In the genomic region with DNA sequence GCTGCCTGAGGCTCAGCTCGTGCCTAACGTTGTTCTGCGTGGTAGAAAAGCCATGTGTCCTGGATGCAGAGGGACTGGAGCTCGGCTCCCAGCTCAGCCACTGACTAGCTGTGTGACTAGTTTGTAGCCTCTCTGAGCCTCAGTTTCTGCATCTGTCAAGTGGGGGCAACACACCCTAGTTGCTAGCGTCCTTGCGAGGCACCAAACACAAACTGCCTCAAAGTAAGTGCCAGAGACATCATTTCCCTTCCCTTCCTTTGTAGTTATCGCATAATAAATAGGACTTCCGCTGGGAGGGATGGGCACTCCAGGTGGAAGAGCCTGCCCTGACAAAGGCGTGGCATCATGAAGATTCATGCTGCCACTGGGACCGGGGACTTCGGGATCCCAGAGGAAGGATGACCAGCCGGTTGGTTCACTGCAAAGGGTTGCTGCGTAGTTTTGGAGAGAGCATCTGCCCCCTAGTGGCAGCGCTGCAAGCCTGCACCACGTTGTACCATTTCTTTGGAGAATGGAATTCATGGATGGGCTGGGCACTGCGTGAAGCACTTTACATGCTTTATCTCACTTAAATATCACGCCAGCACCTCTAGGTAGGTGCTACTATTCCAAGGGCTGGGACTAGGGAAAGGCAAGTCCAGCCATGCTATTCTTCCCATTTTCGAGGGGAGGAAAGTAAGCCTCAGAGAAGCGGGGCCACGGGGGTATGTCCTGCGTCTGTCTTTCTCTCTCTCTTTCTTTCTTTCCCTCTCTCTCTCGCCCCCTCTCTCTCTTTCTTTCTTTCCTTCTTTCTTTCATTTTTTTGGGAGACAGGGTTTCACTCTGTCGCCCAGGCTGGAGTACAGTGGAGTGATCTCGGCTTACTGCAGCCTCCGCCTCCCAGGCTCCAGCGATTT, we compare ENCODE assay signal across 8 cellular contexts. TPM values are rescaled to one million over a fixed set of nuclear protein-coding genes. Genes with fewer than 3 reads are reported as not detected.
DNase-seq lines count a peak whose midpoint lies in the region; ATAC-seq and TF ChIP-seq lines count a peak whose summit lies in the region.

No MANE protein-coding gene starts in this region.

- H3K27ac ChIP-seq in liver (ENCODE audit: low read depth in 1 of 2, low read length in 2 of 2), result no peak overlapping the region

- no peaks in the 10 kb centered on the region for H3K9me3 Mint-ChIP-seq in chondrocyte (ENCODE audit: low read depth)

- H3K27me3 ChIP-seq in GM06990 (replicated peaks; ENCODE audit: control insufficient read depth, insufficient read depth, low read length), result peaks cover 2% of the 10 kb centered on the region
- no peaks in the 10 kb centered on the region for H3K27me3 ChIP-seq in liver (ENCODE audit: control insufficient read depth in 4 of 4, insufficient read depth in 4 of 4, low read length in 3 of 4)

- TF ChIP-seq CTCF in GM06990 (IDR thresholded peaks at IDR 0.05; ENCODE audit: insufficient read depth, low read length, poor library complexity, severe bottlenecking) (peak; percentile 95), chondrocyte (IDR thresholded peaks at IDR 0.05) (peak; percentile 95), liver (IDR thresholded peaks at IDR 0.05; ENCODE audit: low read depth, low read length, missing input control) (peak; percentile 99)

- peak; percentile 85 to 90 for TF ChIP-seq RAD21 in liver (IDR thresholded peaks at IDR 0.05)

- H3K9ac ChIP-seq in liver (ENCODE audit: low read depth in 1 of 2, low read length in 2 of 2), result no peak overlapping the region

- H3K27me3 Mint-ChIP-seq in chondrocyte (ENCODE audit: low read depth), result peaks cover 46% of the 10 kb centered on the region

- 48% methylated on average over 26 of the region's 26 CpGs for WGBS in liver

- H3K4me1 ChIP-seq in liver (ENCODE audit: control insufficient read depth in 4 of 4, insufficient read depth in 4 of 4, low read length in 3 of 4), result no peaks in the 10 kb centered on the region

- H3K27ac Mint-ChIP-seq in chondrocyte (ENCODE audit: unreplicated experiment), result no peak overlapping the region

- peaks cover 4% of the 10 kb centered on the region for H3K4me1 Mint-ChIP-seq in chondrocyte (ENCODE audit: low read depth)

- H3K36me3 ChIP-seq in GM06990 (ENCODE audit: control insufficient read depth, insufficient read depth, low read length), result no peaks in the 10 kb centered on the region
- H3K36me3 ChIP-seq in liver (ENCODE audit: control insufficient read depth in 4 of 4, insufficient read depth in 3 of 4, low read depth in 1 of 4, low read length in 3 of 4), result no peaks in the 10 kb centered on the region

- no peaks in the 10 kb centered on the region for H3K36me3 Mint-ChIP-seq in chondrocyte (ENCODE audit: low read depth)

- H3K9me3 ChIP-seq in liver (ENCODE audit: control insufficient read depth in 4 of 4, low read length in 3 of 4), result no peaks in the 10 kb centered on the region

- H3K4me3 ChIP-seq in GM06990 (replicated peaks; ENCODE audit: low read depth, low read length), result no peak overlapping the region
- no peak overlapping the region for H3K4me3 ChIP-seq in liver (ENCODE audit: low read depth in 1 of 3, low read length in 3 of 3)

- peak; percentile 49 for ATAC-seq in HG02884 (IDR thresholded peaks at IDR 0.05; ENCODE audit: unreplicated experiment)

- peak; percentile 48 for DNase-seq in GM06990 (ENCODE audit: extremely low read depth, insufficient read length)
- DNase-seq in NCI-H345 treated with DMSO at 0.1 percent for 48 hours (lab: John Stamatoyannopoulos, UW; ENCODE audit: unreplicated experiment), result peak; percentile 50
- peak; percentile 65 for DNase-seq in activated CD4-positive, CD25-positive, alpha-beta regulatory T cell treated with anti-CD3 and anti-CD28 coated beads, Interleukin-2, amount 50 U/mL, for 72 hours
- no peak for DNase-seq in chondrocyte (ENCODE audit: low spot score)
- peak; percentile 44 to 48 for DNase-seq in stimulated activated CD4-positive, alpha-beta T cell treated with anti-CD3 and anti-CD28 coated beads, Interleukin-4, amount 100 ng/mL, for 48 hours (ENCODE audit: low read depth in 2 of 2)
- DNase-seq in NCI-H187 treated with DMSO at 0.1 percent for 48 hours (lab: John Stamatoyannopoulos, UW), result no peak

- H3K4me3 Mint-ChIP-seq in chondrocyte (ENCODE audit: unreplicated experiment), result no peak overlapping the region

TF ChIP-seq in liver, 16 proteins besides CTCF, POLR2A, EP300 and RAD21:
- TF ChIP-seq HNF4G (IDR thresholded peaks at IDR 0.05) (no peak), HNF4A (conservative IDR thresholded peaks at IDR 0.05) (no peak), ATF3 (IDR thresholded peaks at IDR 0.05) (no peak), FOXA2 (IDR thresholded peaks at IDR 0.05) (no peak), JUND (IDR thresholded peaks at IDR 0.05) (no peak), EGR1 (IDR thresholded peaks at IDR 0.05; ENCODE audit: low read depth in 2 of 2) (no peak), NR2F2 (IDR thresholded peaks at IDR 0.05) (no peak), REST (IDR thresholded peaks at IDR 0.05) (no peak), GABPA (IDR thresholded peaks at IDR 0.05 in 1 of 2, conservative IDR thresholded peaks at IDR 0.05 in 1 of 2) (no peak), SP1 (IDR thresholded peaks at IDR 0.05) (no peak), TAF1 (conservative IDR thresholded peaks at IDR 0.05) (no peak), YY1 (IDR thresholded peaks at IDR 0.05) (no peak), RXRA (IDR thresholded peaks at IDR 0.05) (no peak), FOXA1 (IDR thresholded peaks at IDR 0.05) (no peak)
- TF ChIP-seq, protein P1, sequence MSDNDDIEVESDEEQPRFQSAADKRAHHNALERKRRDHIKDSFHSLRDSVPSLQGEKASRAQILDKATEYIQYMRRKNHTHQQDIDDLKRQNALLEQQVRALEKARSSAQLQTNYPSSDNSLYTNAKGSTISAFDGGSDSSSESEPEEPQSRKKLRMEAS (IDR thresholded peaks at IDR 0.05), result no peak
- TF ChIP-seq, protein P2, sequence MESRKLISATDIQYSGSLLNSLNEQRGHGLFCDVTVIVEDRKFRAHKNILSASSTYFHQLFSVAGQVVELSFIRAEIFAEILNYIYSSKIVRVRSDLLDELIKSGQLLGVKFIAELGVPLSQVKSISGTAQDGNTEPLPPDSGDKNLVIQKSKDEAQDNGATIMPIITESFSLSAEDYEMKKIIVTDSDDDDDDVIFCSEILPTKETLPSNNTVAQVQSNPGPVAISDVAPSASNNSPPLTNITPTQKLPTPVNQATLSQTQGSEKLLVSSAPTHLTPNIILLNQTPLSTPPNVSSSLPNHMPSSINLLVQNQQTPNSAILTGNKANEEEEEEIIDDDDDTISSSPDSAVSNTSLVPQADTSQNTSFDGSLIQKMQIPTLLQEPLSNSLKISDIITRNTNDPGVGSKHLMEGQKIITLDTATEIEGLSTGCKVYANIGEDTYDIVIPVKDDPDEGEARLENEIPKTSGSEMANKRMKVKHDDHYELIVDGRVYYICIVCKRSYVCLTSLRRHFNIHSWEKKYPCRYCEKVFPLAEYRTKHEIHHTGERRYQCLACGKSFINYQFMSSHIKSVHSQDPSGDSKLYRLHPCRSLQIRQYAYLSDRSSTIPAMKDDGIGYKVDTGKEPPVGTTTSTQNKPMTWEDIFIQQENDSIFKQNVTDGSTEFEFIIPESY (IDR thresholded peaks at IDR 0.05), result no peak

RNA-seq across cellular contexts. Expression of gene CCDC197, which starts 4.6 kb away (rescaled TPM):
- total RNA-seq in chondrocyte, result not detected in 3 replicates
- total RNA-seq in liver, result not detected
- not detected for polyA plus RNA-seq in liver

RNA-seq across cellular contexts. Expression of gene OTUB2, which starts 24.4 kb away (rescaled TPM):
- total RNA-seq in chondrocyte, result 0.99 to 2.1 TPM (median 1.9 TPM) in 3 replicates
- total RNA-seq in liver, result under 1 TPM; 0.28 to 0.92 TPM
- under 1 TPM; 0.62 to 0.64 TPM for polyA plus RNA-seq in liver

RNA-seq across cellular contexts. Expression of gene ASB2, which starts 25.4 kb away (rescaled TPM):
- total RNA-seq in chondrocyte (0.67 to 1.2 TPM in 2 of 3 replicates, not detected in the other), liver (under 1 TPM; 0.50 to 0.56 TPM)
- polyA plus RNA-seq in liver, result under 1 TPM; 0.18 to 0.27 TPM

Comparison
In these comparisons a context has a peak if more than half of its experiments do, and no peak if none do; other contexts are left out.
1. DNase-seq: peak in GM06990 (single experiment), NCI-H345 treated with DMSO at 0.1 percent for 48 hours (single experiment), activated CD4-positive, CD25-positive, alpha-beta regulatory T cell treated with anti-CD3 and anti-CD28 coated beads, Interleukin-2, amount 50 U/mL, for 72 hours (single experiment) and stimulated activated CD4-positive, alpha-beta T cell treated with anti-CD3 and anti-CD28 coated beads, Interleukin-4, amount 100 ng/mL, for 48 hours (2 of 2); none in chondrocyte (single experiment) and NCI-H187 treated with DMSO at 0.1 percent for 48 hours (single experiment).
2. Peak in every context shown above with its lines, with median percentiles within 50 percentile points of each other: CTCF ChIP-seq.